Comparison of ENCODE assay signal across 17 cellular contexts in genomic region chr11:111573821-111574249, GRCh38. TPM values are rescaled to one million over a fixed set of nuclear protein-coding genes. Genes with fewer than 3 reads are reported as not detected.
DNase-seq lines count a peak whose midpoint lies in the region; ATAC-seq and TF ChIP-seq lines count a peak whose summit lies in the region.
"Had no signal": no experiment of that assay in that cellular context is flagged by ENCODE, and none has a peak within 500 bp of the region (broad histone marks: within the 10 kb centered on the region; RNA-seq: fewer than 3 reads in every experiment).

No MANE protein-coding gene starts in this region.

- DNase-seq in NCI-H748 (lab: John Stamatoyannopoulos, UW; ENCODE audit: unreplicated experiment), result peak; percentile 7
- no peak for DNase-seq in NCI-H748 treated with DMSO at 0.1 percent for 48 hours (lab: John Stamatoyannopoulos, UW)
- DNase-seq in central memory CD8-positive, alpha-beta T cell (ENCODE audit: low spot score in 2 of 2), result no peak
- no peak for DNase-seq in uterus
- DNase-seq in stimulated activated naive B cell treated with anti-CD40 and anti-IgM and Interleukin-4, amounts not matched to agents 10 μg/mL and 1 μg/mL and 100 μg/mL, for 72 hours, result no peak
- DNase-seq in occipital lobe (lab: John Stamatoyannopoulos, UW), result no peak
- DNase-seq: activated B cell treated with CpG ODN at 0.5 μM for 24 hours; activated T-cell treated with anti-CD3 and anti-CD28 coated beads, Interleukin-2, amount 50 U/mL, for 48 hours; anterior cingulate cortex; DND-41; NCI-H345; SJCRH30 had no signal

- H3K4me1 ChIP-seq in liver (ENCODE audit: control insufficient read depth in 4 of 4, insufficient read depth in 4 of 4, low read length in 3 of 4) (peaks cover 0 to 13% (median 8%) of the 10 kb centered on the region in 4 donors), uterus (no peaks in the 10 kb centered on the region)
- H3K4me1 ChIP-seq: SJCRH30 had no signal

- no peak for TF ChIP-seq RAD21 in liver (IDR thresholded peaks at IDR 0.05)

- ATAC-seq in central memory CD8-positive, alpha-beta T cell (replicated peaks; ENCODE audit: extremely low read depth, poor library complexity, severe bottlenecking), result no peak
- no peak for ATAC-seq in stimulated activated naive B cell treated with anti-CD40 and anti-IgM and Interleukin-4, amounts not matched to agents 10 μg/mL and 1 μg/mL and 100 μg/mL, for 72 hours (replicated peaks)
- no peak for ATAC-seq in GM21390 (IDR thresholded peaks at IDR 0.05; ENCODE audit: unreplicated experiment)
- ATAC-seq: A549 had no signal

- H3K4me3 Mint-ChIP-seq in central memory CD8-positive, alpha-beta T cell, result no peak overlapping the region
- H3K4me3 Mint-ChIP-seq in stimulated activated naive B cell treated with anti-CD40 and anti-IgM and Interleukin-4, amounts not matched to agents 10 μg/mL and 1 μg/mL and 100 μg/mL, for 72 hours, result no peak overlapping the region
- H3K4me3 Mint-ChIP-seq: activated B cell treated with CpG ODN at 0.5 μM for 24 hours had no signal

- no peak for TF ChIP-seq CTCF in liver (IDR thresholded peaks at IDR 0.05; ENCODE audit: low read depth, low read length, missing input control)
- TF ChIP-seq CTCF in uterus (IDR thresholded peaks at IDR 0.05), result no peak

- 26% methylated on average over 4 of the region's 4 CpGs for WGBS in liver

- H3K36me3 ChIP-seq in liver (ENCODE audit: control insufficient read depth in 4 of 4, insufficient read depth in 3 of 4, low read depth in 1 of 4, low read length in 3 of 4) (no peaks in the 10 kb centered on the region), uterus (no peaks in the 10 kb centered on the region)
- H3K36me3 ChIP-seq: SJCRH30 had no signal

- H3K9me3 Mint-ChIP-seq in central memory CD8-positive, alpha-beta T cell, result no peaks in the 10 kb centered on the region
- H3K9me3 Mint-ChIP-seq in stimulated activated naive B cell treated with anti-CD40 and anti-IgM and Interleukin-4, amounts not matched to agents 10 μg/mL and 1 μg/mL and 100 μg/mL, for 72 hours, result no peaks in the 10 kb centered on the region
- H3K9me3 Mint-ChIP-seq: activated B cell treated with CpG ODN at 0.5 μM for 24 hours had no signal

- H3K27me3 ChIP-seq in liver (ENCODE audit: control insufficient read depth in 4 of 4, insufficient read depth in 4 of 4, low read length in 3 of 4), result no peaks in the 10 kb centered on the region
- no peaks in the 10 kb centered on the region for H3K27me3 ChIP-seq in uterus
- H3K27me3 ChIP-seq: SJCRH30 had no signal

- no peak for TF ChIP-seq POLR2A in uterus (IDR thresholded peaks at IDR 0.05)

- no peaks in the 10 kb centered on the region for H3K36me3 Mint-ChIP-seq in central memory CD8-positive, alpha-beta T cell (ENCODE audit: insufficient read depth)
- no peaks in the 10 kb centered on the region for H3K36me3 Mint-ChIP-seq in stimulated activated naive B cell treated with anti-CD40 and anti-IgM and Interleukin-4, amounts not matched to agents 10 μg/mL and 1 μg/mL and 100 μg/mL, for 72 hours

- intact Hi-C loops in uterus (cut with DNase I; ENCODE audit: low total_unique reads), result loop anchor here (10.0 kb wide), 1 partner anchor 261 kb away; no protein-coding TSS in a partner anchor

- H3K9me3 ChIP-seq in liver (ENCODE audit: control insufficient read depth in 4 of 4, low read length in 3 of 4), result no peaks in the 10 kb centered on the region
- no peaks in the 10 kb centered on the region for H3K9me3 ChIP-seq in uterus
- H3K9me3 ChIP-seq: A549, SJCRH30 had no signal

- peak overlapping the region in 1 of 2 donors; percentile 15 for H3K9ac ChIP-seq in liver (ENCODE audit: low read depth in 1 of 2, low read length in 2 of 2)

- H3K27ac ChIP-seq in liver (ENCODE audit: low read depth in 1 of 2, low read length in 2 of 2) (peak overlapping the region; percentile 5 to 48), uterus (peak overlapping the region; percentile 48 to 53)
- H3K27ac ChIP-seq: A549, SJCRH30 had no signal

- H3K4me3 ChIP-seq in liver (ENCODE audit: low read depth in 1 of 3, low read length in 3 of 3) (no peak overlapping the region), uterus (no peak overlapping the region)
- H3K4me3 ChIP-seq: A549, SJCRH30 had no signal

- H3K4me1 Mint-ChIP-seq in central memory CD8-positive, alpha-beta T cell, result no peaks in the 10 kb centered on the region
- peaks cover 0 to 2% of the 10 kb centered on the region in 2 donors for H3K4me1 Mint-ChIP-seq in stimulated activated naive B cell treated with anti-CD40 and anti-IgM and Interleukin-4, amounts not matched to agents 10 μg/mL and 1 μg/mL and 100 μg/mL, for 72 hours

- H3K27ac Mint-ChIP-seq in central memory CD8-positive, alpha-beta T cell (ENCODE audit: low read depth), result peak overlapping the region; percentile 30
- H3K27ac Mint-ChIP-seq in stimulated activated naive B cell treated with anti-CD40 and anti-IgM and Interleukin-4, amounts not matched to agents 10 μg/mL and 1 μg/mL and 100 μg/mL, for 72 hours, result no peak overlapping the region
- H3K27ac Mint-ChIP-seq: activated B cell treated with CpG ODN at 0.5 μM for 24 hours had no signal

- H3K27me3 Mint-ChIP-seq in central memory CD8-positive, alpha-beta T cell, result peaks cover 32% of the 10 kb centered on the region
- H3K27me3 Mint-ChIP-seq in stimulated activated naive B cell treated with anti-CD40 and anti-IgM and Interleukin-4, amounts not matched to agents 10 μg/mL and 1 μg/mL and 100 μg/mL, for 72 hours, result peaks cover 0 to 7% of the 10 kb centered on the region in 2 donors

TF ChIP-seq in liver, 16 proteins besides CTCF, POLR2A, EP300 and RAD21:
- TF ChIP-seq YY1 (IDR thresholded peaks at IDR 0.05) (peak; percentile 30), HNF4A (conservative IDR thresholded peaks at IDR 0.05) (peak in 1 of 2 donors; percentile 9), EGR1 (IDR thresholded peaks at IDR 0.05; ENCODE audit: low read depth in 2 of 2) (no peak), SP1 (IDR thresholded peaks at IDR 0.05) (no peak), NR2F2 (IDR thresholded peaks at IDR 0.05) (no peak), MAX (IDR thresholded peaks at IDR 0.05) (no peak), RXRA (IDR thresholded peaks at IDR 0.05) (peak; percentile 22 to 37), GABPA (IDR thresholded peaks at IDR 0.05 in 1 of 2, conservative IDR thresholded peaks at IDR 0.05 in 1 of 2) (no peak), FOXA2 (IDR thresholded peaks at IDR 0.05) (no peak), ZBTB33 (IDR thresholded peaks at IDR 0.05) (no peak)

RNA-seq across cellular contexts. Expression of gene SIK2, which starts 28.4 kb away (rescaled TPM):
- total RNA-seq in liver, result 10 to 100 TPM; 10.4 to 15.0 TPM
- 1 to 10 TPM; 6.5 to 8.2 TPM for polyA plus RNA-seq in liver
- total RNA-seq in uterus, result 10 to 100 TPM; 11.5 to 27.7 (median 16.7) TPM
- total RNA-seq in occipital lobe, result 12.6 TPM

RNA-seq across cellular contexts. Expression of gene LAYN, which starts 33.3 kb away (rescaled TPM):
- total RNA-seq in liver (under 1 TPM; 0.92 to 0.98 TPM), uterus (10 to 100 TPM in 3 of 4 donors, 1 to 10 TPM in 1; 8.5 to 58.2 (median 37.1) TPM), occipital lobe (4.4 TPM)
- polyA plus RNA-seq in liver, result under 1 TPM; 0.43 to 0.85 TPM
- total RNA-seq: activated B cell treated with CpG ODN at 0.5 μM for 24 hours had no signal

RNA-seq across cellular contexts. Expression of gene HOATZ, which starts 59.3 kb away (rescaled TPM):
- total RNA-seq in liver (not detected), uterus (1 to 10 TPM in 2 of 4 donors, under 1 TPM in 1, not detected in 1; 0.88 to 2.7 (median 2.6) TPM), occipital lobe (not detected)
- not detected for polyA plus RNA-seq in liver
- total RNA-seq: activated B cell treated with CpG ODN at 0.5 μM for 24 hours, H4, renal cortical epithelial cell, SJCRH30 had no signal
- polyA plus RNA-seq: A549 had no signal
